8 cellular contexts compared by ENCODE assay signal in genomic region chr7:22726849-22727792, GRCh38. TPM values are rescaled to one million over a fixed set of nuclear protein-coding genes. Genes with fewer than 3 reads are reported as not detected.
DNase-seq lines count a peak whose midpoint lies in the region; ATAC-seq and TF ChIP-seq lines count a peak whose summit lies in the region.

TSS of gene IL6 (plus strand) at chr7:22727200. CDS start at chr7:22727263, 63 bp downstream.

- no peaks in the 10 kb centered on the region for H3K9me3 ChIP-seq in SK-N-SH
- H3K9me3 ChIP-seq in left lung: no peaks in the 10 kb centered on the region

- no peak for TF ChIP-seq CTCF in SK-N-SH (IDR thresholded peaks at IDR 0.05)
- no peak for TF ChIP-seq CTCF in left lung (IDR thresholded peaks at IDR 0.05)

- CTCF ChIA-PET in SK-N-SH (lab: Yijun Ruan, JAX): interaction anchor here (0.7 to 3.7 kb wide), 4 partner anchors 55 to 328 kb away, joined by 3 to 18 read pairs (median 4); no protein-coding TSS in a partner anchor

- H3K4me1 Mint-ChIP-seq in stimulated activated memory B cell treated with anti-CD40 and anti-IgM and Interleukin-4, amounts not matched to agents 10 μg/mL and 1 μg/mL and 100 μg/mL, for 72 hours: peaks cover 61% of the 10 kb centered on the region

- no peaks in the 10 kb centered on the region for H4K20me1 ChIP-seq in SK-N-SH (ENCODE audit: insufficient read depth)

- POLR2A ChIA-PET in SK-N-SH (lab: Yijun Ruan, JAX): no interaction called here

- 15% methylated on average over 30 of the region's 31 CpGs for WGBS in SK-N-SH (ENCODE audit: low lambda C conversion rate)

- no peaks in the 10 kb centered on the region for H3K27me3 Mint-ChIP-seq in stimulated activated memory B cell treated with anti-CD40 and anti-IgM and Interleukin-4, amounts not matched to agents 10 μg/mL and 1 μg/mL and 100 μg/mL, for 72 hours

- peak within 1 kb of the TSS; percentile 86 for H3K4me2 ChIP-seq in SK-N-SH

- H3K27ac Mint-ChIP-seq in stimulated activated memory B cell treated with anti-CD40 and anti-IgM and Interleukin-4, amounts not matched to agents 10 μg/mL and 1 μg/mL and 100 μg/mL, for 72 hours: peak within 1 kb of the TSS; percentile 75

- H3K9ac ChIP-seq in SK-N-SH: peak within 1 kb of the TSS; percentile 65; the same call in 1 of the 2 replicates

- ATAC-seq in left lung: peak; percentile 77
- ATAC-seq in stimulated activated memory B cell treated with anti-CD40 and anti-IgM and Interleukin-4, amounts not matched to agents 10 μg/mL and 1 μg/mL and 100 μg/mL, for 72 hours: peak; percentile 51
- no peak for ATAC-seq in GM19463 (IDR thresholded peaks at IDR 0.05; ENCODE audit: unreplicated experiment)

- peak within 1 kb of the TSS; percentile 40 to 55 for H3K4me3 ChIP-seq in SK-N-SH (ENCODE audit: low read depth in 2 of 2, low read length in 1 of 2)
- H3K4me3 ChIP-seq in left lung: peak within 1 kb of the TSS in 1 of 2 donors; percentile 44

- no peaks in the 10 kb centered on the region for H3K9me2 ChIP-seq in SK-N-SH

- no peaks in the 10 kb centered on the region for H3K9me3 Mint-ChIP-seq in stimulated activated memory B cell treated with anti-CD40 and anti-IgM and Interleukin-4, amounts not matched to agents 10 μg/mL and 1 μg/mL and 100 μg/mL, for 72 hours

- H3K36me3 ChIP-seq in SK-N-SH (replicated peaks in 1 of 2; ENCODE audit: control insufficient read depth in 1 of 2, insufficient read depth in 2 of 2, low read length in 1 of 2) (no peaks in the 10 kb centered on the region), left lung (peaks cover 0 to 16% of the 10 kb centered on the region in 2 donors)

- no peak for TF ChIP-seq EP300 in SK-N-SH (IDR thresholded peaks at IDR 0.05; ENCODE audit: borderline replicate concordance in 1 of 2, low read depth in 1 of 2, low read length in 1 of 2)

- intact Hi-C loops in left lung (cut with DNase I): no loop called here

- H3K27ac ChIP-seq in SK-N-SH (ENCODE audit: low read depth in 2 of 2, low read length in 1 of 2): peak within 1 kb of the TSS; percentile 72 to 80; a peak in 3 of 4 replicates
- peak within 1 kb of the TSS; percentile 66 to 79 for H3K27ac ChIP-seq in left lung

- H2AFZ ChIP-seq in SK-N-SH (ENCODE audit: low read depth): peak within 1 kb of the TSS; percentile 63; the same call in 1 of the 2 replicates

- H3K36me3 Mint-ChIP-seq in stimulated activated memory B cell treated with anti-CD40 and anti-IgM and Interleukin-4, amounts not matched to agents 10 μg/mL and 1 μg/mL and 100 μg/mL, for 72 hours: peaks cover 6% of the 10 kb centered on the region

- H3F3A ChIP-seq in SK-N-SH (replicated peaks; ENCODE audit: insufficient read depth): peaks cover 12% of the 10 kb centered on the region

- H3K27me3 ChIP-seq in SK-N-SH (ENCODE audit: insufficient read depth) (no peaks in the 10 kb centered on the region), left lung (peaks cover 0 to 12% of the 10 kb centered on the region in 2 donors)

- peak within 1 kb of the TSS; percentile 84 for H3K4me3 Mint-ChIP-seq in stimulated activated memory B cell treated with anti-CD40 and anti-IgM and Interleukin-4, amounts not matched to agents 10 μg/mL and 1 μg/mL and 100 μg/mL, for 72 hours

- DNase-seq in DMS153 (lab: John Stamatoyannopoulos, UW) (peak; percentile 78), M059J (ENCODE audit: low read depth) (peak; percentile 97), SK-N-SH (peak; percentile 65), dedifferentiated amniotic fluid mesenchymal stem cell (ENCODE audit: extremely low spot score) (peak; percentile 97), left lung (peak; percentile 84 to 91)
- DNase-seq in activated effector memory CD4-positive, alpha-beta T cell treated with anti-CD3 and anti-CD28 coated beads, Interleukin-2, amount 50 U/mL, for 16 hours: no peak

- no peak for TF ChIP-seq RAD21 in SK-N-SH (IDR thresholded peaks at IDR 0.05; ENCODE audit: low read length)

- no peaks in the 10 kb centered on the region for H3K79me2 ChIP-seq in SK-N-SH (ENCODE audit: insufficient read depth)

- peaks cover 9 to 14% of the 10 kb centered on the region in 2 experiments; a peak in 2 of 4 replicates for H3K4me1 ChIP-seq in SK-N-SH (ENCODE audit: control insufficient read depth in 1 of 2, insufficient read depth in 2 of 2, low read depth in 1 of 2, low read length in 1 of 2)
- peaks cover 22 to 85% of the 10 kb centered on the region in 2 donors for H3K4me1 ChIP-seq in left lung

TF ChIP-seq in SK-N-SH, 30 proteins besides CTCF, POLR2A, EP300 and RAD21:
- peak; percentile 83 for TF ChIP-seq NFIC (IDR thresholded peaks at IDR 0.05; ENCODE audit: borderline replicate concordance)
- TF ChIP-seq JUND (IDR thresholded peaks at IDR 0.05): peak; percentile 84
- TF ChIP-seq NRF1 (IDR thresholded peaks at IDR 0.05; ENCODE audit: low read depth, low read length): peak; percentile 44; the same call in 1 of the 2 replicates
- no peak for TF ChIP-seq ZBTB33 (IDR thresholded peaks at IDR 0.05; ENCODE audit: borderline replicate concordance, low read depth)
- TF ChIP-seq TAF1 (IDR thresholded peaks at IDR 0.05; ENCODE audit: borderline replicate concordance, low read depth, low read length): no peak
- no peak; the same call in 1 of the 2 replicates for TF ChIP-seq MAX (IDR thresholded peaks at IDR 0.05; ENCODE audit: low read depth)
- TF ChIP-seq FOSL2 (IDR thresholded peaks at IDR 0.05; ENCODE audit: borderline replicate concordance, low read depth): peak; percentile 70; the same call in 1 of the 2 replicates
- no peak for TF ChIP-seq RFX5 (IDR thresholded peaks at IDR 0.05; ENCODE audit: low read length)

RNA-seq across cellular contexts. Expression of gene IL6, which starts in this region (rescaled TPM):
- total RNA-seq in M059J (2014; rRNA removed; shearing (Covaris generic)): 9.4 and 14.2 TPM in 2 replicates
- polyA plus RNA-seq in SK-N-SH (2012; rRNA removed): 13.6 and 20.5 TPM in 2 replicates
- 15.4 and 22.0 TPM in 2 replicates for polyA plus RNA-seq in SK-N-SH (2012; cell fraction: cytosol; rRNA removed)
- 59.0 and 64.8 TPM in 2 replicates for polyA plus RNA-seq in SK-N-SH (2012; cell fraction: nucleus; rRNA removed)
- 1 to 10 TPM; 2.1 to 9.4 TPM for total RNA-seq in left lung
